In genomic region chr2:222711315-222711940, GRCh38 we compare ENCODE assay signal across 12 cellular contexts. TPM values are rescaled to one million over a fixed set of nuclear protein-coding genes. Genes with fewer than 3 reads are reported as not detected.
"Had no signal": no experiment of that assay in that cellular context is flagged by ENCODE, and none has a peak within 500 bp of the region (broad histone marks: within the 10 kb centered on the region; RNA-seq: fewer than 3 reads in every experiment).

No MANE protein-coding gene starts in this region.

- H3K27ac ChIP-seq: esophagus squamous epithelium had no signal

- H3K9me3 ChIP-seq: esophagus squamous epithelium had no signal

- H3K4me3 ChIP-seq: dorsolateral prefrontal cortex, esophagus squamous epithelium, smooth muscle cell had no signal

- DNase-seq: activated naive CD4-positive, alpha-beta T cell; activated naive CD8-positive, alpha-beta T cell treated with anti-CD3 and anti-CD28 coated beads, Interleukin-2, amount 10 ng/mL, durations not matched to agents 7 days and 5 days; anterior cingulate cortex; dorsolateral prefrontal cortex; esophagus squamous epithelium; right cardiac atrium; stimulated activated naive CD8-positive, alpha-beta T cell treated with anti-CD3 and anti-CD28 coated beads, Interleukin-15, Interleukin-2, amounts not matched to agents 100 U/mL and 50 U/mL, for 24 hours had no signal

- H3K27me3 ChIP-seq: dorsolateral prefrontal cortex, esophagus squamous epithelium had no signal

- H3K4me2 ChIP-seq: smooth muscle cell had no signal

- ATAC-seq: natural killer cell treated with Interleukin-12 subunit alpha and Interleukin-12 subunit beta and Interleukin-15 and Interleukin-18, amount 100 ng/mL, for 72 hours; right cardiac atrium; stimulated activated naive CD8-positive, alpha-beta T cell treated with anti-CD3 and anti-CD28 coated beads, Interleukin-15, Interleukin-2, amounts not matched to agents 100 U/mL and 50 U/mL, for 24 hours had no signal

- H3K36me3 ChIP-seq: esophagus squamous epithelium had no signal

RNA-seq across cellular contexts. Expression of gene MOGAT1, which starts 40.0 kb away (rescaled TPM):
- total RNA-seq: activated CD8-positive, alpha-beta memory T cell treated with anti-CD3 and anti-CD28 coated beads for 36 hours; activated naive CD8-positive, alpha-beta T cell treated with anti-CD3 and anti-CD28 coated beads, Interleukin-2, amount 10 ng/mL, durations not matched to agents 7 days and 5 days; esophagus squamous epithelium; fibroblast of villous mesenchyme; lower leg skin; natural killer cell treated with Interleukin-12 subunit alpha and Interleukin-12 subunit beta and Interleukin-15 and Interleukin-18, amount 100 ng/mL, for 72 hours; smooth muscle cell had no signal
